ENCODE assay signal across 19 cellular contexts in the genomic region with DNA sequence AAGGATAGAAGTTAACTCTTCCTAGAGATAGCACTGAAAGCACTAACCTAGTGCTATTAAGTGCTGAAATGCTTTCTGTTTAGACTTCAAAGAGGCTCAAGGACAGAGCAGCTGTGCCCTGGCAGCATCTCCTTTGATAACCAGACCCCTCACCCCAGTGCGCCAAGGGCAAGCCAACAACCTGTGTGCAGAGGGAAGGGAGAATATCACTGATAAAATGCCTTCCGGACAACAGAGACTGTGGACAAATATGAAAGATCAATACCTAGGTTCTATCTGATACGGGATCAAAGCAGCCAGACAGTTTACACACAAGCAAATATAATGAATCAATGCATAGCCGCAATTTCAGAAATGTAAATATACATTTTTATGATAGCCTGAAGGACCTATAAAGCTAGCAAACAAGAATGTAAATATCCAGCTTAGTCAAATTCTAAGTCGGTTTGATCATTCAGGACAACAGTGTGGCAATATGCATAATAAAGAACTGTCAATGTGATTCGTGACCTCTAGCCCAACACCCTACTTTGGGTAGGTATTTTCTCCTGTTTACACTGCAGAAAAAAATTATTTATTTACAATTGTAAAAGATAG.
"Had no signal": no experiment of that assay in that cellular context is flagged by ENCODE, and none has a peak within 500 bp of the region (broad histone marks: within the 10 kb centered on the region; RNA-seq: fewer than 3 reads in every experiment).

No MANE protein-coding gene starts in this region.

- H3K27ac ChIP-seq: body of pancreas, coronary artery, gastrocnemius medialis, pancreas, thoracic aorta, uterus had no signal

- H3K9me3 ChIP-seq: body of pancreas, gastrocnemius medialis, pancreas, thoracic aorta, uterus had no signal

- H3K36me3 ChIP-seq: gastrocnemius medialis, pancreas, thoracic aorta, uterus had no signal

- H3K4me3 ChIP-seq: body of pancreas, coronary artery, gastrocnemius medialis, pancreas, thoracic aorta, uterus had no signal

- H3K4me1 ChIP-seq: body of pancreas, gastrocnemius medialis, pancreas, uterus had no signal

- H3K9me3 Mint-ChIP-seq: activated T-cell treated with anti-CD3 and anti-CD28 coated beads, Interleukin-2, amount 50 U/mL, for 24 hours; neural crest cell had no signal

- H3K4me3 Mint-ChIP-seq: activated CD8-positive, alpha-beta memory T cell treated with anti-CD3 and anti-CD28 coated beads, Interleukin-2, amount 10 ng/mL, durations not matched to agents 7 days and 5 days; activated T-cell treated with anti-CD3 and anti-CD28 coated beads, Interleukin-2, amount 50 U/mL, for 24 hours; neural crest cell; stimulated activated naive CD8-positive, alpha-beta T cell treated with anti-CD3 and anti-CD28 coated beads, Interleukin-15, amount 100 ng/mL, for 72 hours had no signal

- H3K27me3 Mint-ChIP-seq: activated T-cell treated with anti-CD3 and anti-CD28 coated beads, Interleukin-2, amount 50 U/mL, for 24 hours; stimulated activated naive CD8-positive, alpha-beta T cell treated with anti-CD3 and anti-CD28 coated beads, Interleukin-15, amount 100 ng/mL, for 72 hours had no signal

- DNase-seq: activated CD4-positive, alpha-beta T cell treated with anti-CD3 and anti-CD28 coated beads, Interleukin-2, amount 50 U/mL, for 48 hours; activated CD4-positive, CD25-positive, alpha-beta regulatory T cell treated with anti-CD3 and anti-CD28 coated beads, Interleukin-2, amount 50 U/mL, for 72 hours; activated CD8-positive, alpha-beta memory T cell treated with anti-CD3 and anti-CD28 coated beads, Interleukin-2, amount 10 ng/mL, durations not matched to agents 7 days and 5 days; activated effector memory CD4-positive, alpha-beta T cell treated with anti-CD3 and anti-CD28 coated beads, Interleukin-2, amount 50 U/mL, for 16 hours; activated T-cell treated with anti-CD3 and anti-CD28 coated beads, Interleukin-2, amount 50 U/mL, for 24 hours; amniotic stem cell; body of pancreas; central memory CD4-positive, alpha-beta T cell; effector CD8-positive, alpha-beta T cell; gastrocnemius medialis; pancreas; stimulated activated CD4-positive, alpha-beta T cell treated with anti-CD3 and anti-CD28 coated beads, Interleukin-15, amount 100 ng/mL, for 24 hours; stimulated activated CD4-positive, alpha-beta T cell treated with anti-CD3 and anti-CD28 coated beads, Interleukin-4, amount 100 ng/mL, for 4 hours; stimulated activated naive CD8-positive, alpha-beta T cell treated with anti-CD3 and anti-CD28 coated beads, Interleukin-15, amount 100 ng/mL, for 72 hours; uterus had no signal

- H3K27ac Mint-ChIP-seq: activated CD8-positive, alpha-beta memory T cell treated with anti-CD3 and anti-CD28 coated beads, Interleukin-2, amount 10 ng/mL, durations not matched to agents 7 days and 5 days; activated naive CD4-positive, alpha-beta T cell treated with anti-CD3 and anti-CD28 coated beads, Interleukin-2, amount 50 U/mL, for 72 hours; activated T-cell treated with anti-CD3 and anti-CD28 coated beads, Interleukin-2, amount 50 U/mL, for 24 hours had no signal

- H3K27me3 ChIP-seq: body of pancreas, pancreas, uterus had no signal
